2 cellular contexts compared by ENCODE assay signal in the genomic region with DNA sequence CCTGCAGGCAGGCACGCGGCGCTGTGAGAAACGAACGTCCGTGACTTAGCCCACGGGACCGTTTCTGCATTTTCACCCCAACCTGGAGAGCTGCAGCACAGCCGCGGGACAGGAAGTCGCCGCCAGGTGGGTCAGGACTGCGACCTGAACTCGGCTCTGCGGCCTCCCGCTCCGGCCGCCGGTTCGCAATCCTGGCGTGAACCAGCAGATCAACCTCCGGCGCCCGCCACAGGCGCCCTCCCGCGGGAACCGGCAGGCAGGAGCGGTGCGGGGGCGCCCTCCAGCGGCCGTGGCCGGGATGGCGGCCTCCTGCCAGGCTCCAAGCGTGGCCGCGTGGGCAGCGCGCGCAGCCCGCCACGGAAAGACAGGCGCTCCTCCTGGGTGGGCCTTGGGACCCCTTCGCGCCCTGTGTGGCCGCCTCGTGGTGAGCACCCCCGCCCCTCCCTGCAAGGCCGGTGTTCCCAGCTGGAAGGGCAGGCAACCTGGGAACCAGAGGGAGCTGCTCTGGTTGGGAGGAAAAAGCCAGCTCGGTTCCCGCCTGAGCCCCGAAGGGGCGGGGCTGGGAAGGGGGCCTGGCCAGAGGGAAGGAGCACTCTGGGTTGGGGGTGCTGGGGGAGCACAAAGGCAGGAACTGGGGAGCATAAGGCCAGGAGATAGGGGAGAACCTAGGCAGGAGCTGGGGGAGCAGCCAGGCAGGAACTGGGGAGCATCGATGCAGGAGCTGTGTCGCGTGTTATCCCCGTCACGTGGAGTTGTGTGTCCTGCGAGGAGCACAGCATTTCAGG.
TF ChIP-seq lines count a peak whose summit lies in the region.

No MANE protein-coding gene starts in this region.

TF ChIP-seq in GM23338, 12 proteins besides CTCF, POLR2A, EP300 and RAD21 (continued from another document and continues in another):
- no peak; the same call in 1 of the 2 replicates for TF ChIP-seq POLR2AphosphoS5 (IDR thresholded peaks at IDR 0.05; ENCODE audit: low read depth)
- TF ChIP-seq NANOG (IDR thresholded peaks at IDR 0.05; ENCODE audit: borderline replicate concordance), result no peak
- TF ChIP-seq JUNB (IDR thresholded peaks at IDR 0.05; ENCODE audit: unreplicated experiment), result no peak
- TF ChIP-seq ZNF331 (CRISPR knock-in tag; IDR thresholded peaks at IDR 0.05; ENCODE audit: low read depth), result no peak
- TF ChIP-seq STAT1 (IDR thresholded peaks at IDR 0.05; ENCODE audit: unreplicated experiment), result no peak
- 0 out of 2 replicates have a peak, but pooled peaks have one; percentile 60 for TF ChIP-seq ZNF114 (CRISPR knock-in tag; IDR thresholded peaks at IDR 0.05)
- TF ChIP-seq EZH2phosphoT487 (IDR thresholded peaks at IDR 0.05; ENCODE audit: unreplicated experiment), result no peak
- TF ChIP-seq, protein P1, sequence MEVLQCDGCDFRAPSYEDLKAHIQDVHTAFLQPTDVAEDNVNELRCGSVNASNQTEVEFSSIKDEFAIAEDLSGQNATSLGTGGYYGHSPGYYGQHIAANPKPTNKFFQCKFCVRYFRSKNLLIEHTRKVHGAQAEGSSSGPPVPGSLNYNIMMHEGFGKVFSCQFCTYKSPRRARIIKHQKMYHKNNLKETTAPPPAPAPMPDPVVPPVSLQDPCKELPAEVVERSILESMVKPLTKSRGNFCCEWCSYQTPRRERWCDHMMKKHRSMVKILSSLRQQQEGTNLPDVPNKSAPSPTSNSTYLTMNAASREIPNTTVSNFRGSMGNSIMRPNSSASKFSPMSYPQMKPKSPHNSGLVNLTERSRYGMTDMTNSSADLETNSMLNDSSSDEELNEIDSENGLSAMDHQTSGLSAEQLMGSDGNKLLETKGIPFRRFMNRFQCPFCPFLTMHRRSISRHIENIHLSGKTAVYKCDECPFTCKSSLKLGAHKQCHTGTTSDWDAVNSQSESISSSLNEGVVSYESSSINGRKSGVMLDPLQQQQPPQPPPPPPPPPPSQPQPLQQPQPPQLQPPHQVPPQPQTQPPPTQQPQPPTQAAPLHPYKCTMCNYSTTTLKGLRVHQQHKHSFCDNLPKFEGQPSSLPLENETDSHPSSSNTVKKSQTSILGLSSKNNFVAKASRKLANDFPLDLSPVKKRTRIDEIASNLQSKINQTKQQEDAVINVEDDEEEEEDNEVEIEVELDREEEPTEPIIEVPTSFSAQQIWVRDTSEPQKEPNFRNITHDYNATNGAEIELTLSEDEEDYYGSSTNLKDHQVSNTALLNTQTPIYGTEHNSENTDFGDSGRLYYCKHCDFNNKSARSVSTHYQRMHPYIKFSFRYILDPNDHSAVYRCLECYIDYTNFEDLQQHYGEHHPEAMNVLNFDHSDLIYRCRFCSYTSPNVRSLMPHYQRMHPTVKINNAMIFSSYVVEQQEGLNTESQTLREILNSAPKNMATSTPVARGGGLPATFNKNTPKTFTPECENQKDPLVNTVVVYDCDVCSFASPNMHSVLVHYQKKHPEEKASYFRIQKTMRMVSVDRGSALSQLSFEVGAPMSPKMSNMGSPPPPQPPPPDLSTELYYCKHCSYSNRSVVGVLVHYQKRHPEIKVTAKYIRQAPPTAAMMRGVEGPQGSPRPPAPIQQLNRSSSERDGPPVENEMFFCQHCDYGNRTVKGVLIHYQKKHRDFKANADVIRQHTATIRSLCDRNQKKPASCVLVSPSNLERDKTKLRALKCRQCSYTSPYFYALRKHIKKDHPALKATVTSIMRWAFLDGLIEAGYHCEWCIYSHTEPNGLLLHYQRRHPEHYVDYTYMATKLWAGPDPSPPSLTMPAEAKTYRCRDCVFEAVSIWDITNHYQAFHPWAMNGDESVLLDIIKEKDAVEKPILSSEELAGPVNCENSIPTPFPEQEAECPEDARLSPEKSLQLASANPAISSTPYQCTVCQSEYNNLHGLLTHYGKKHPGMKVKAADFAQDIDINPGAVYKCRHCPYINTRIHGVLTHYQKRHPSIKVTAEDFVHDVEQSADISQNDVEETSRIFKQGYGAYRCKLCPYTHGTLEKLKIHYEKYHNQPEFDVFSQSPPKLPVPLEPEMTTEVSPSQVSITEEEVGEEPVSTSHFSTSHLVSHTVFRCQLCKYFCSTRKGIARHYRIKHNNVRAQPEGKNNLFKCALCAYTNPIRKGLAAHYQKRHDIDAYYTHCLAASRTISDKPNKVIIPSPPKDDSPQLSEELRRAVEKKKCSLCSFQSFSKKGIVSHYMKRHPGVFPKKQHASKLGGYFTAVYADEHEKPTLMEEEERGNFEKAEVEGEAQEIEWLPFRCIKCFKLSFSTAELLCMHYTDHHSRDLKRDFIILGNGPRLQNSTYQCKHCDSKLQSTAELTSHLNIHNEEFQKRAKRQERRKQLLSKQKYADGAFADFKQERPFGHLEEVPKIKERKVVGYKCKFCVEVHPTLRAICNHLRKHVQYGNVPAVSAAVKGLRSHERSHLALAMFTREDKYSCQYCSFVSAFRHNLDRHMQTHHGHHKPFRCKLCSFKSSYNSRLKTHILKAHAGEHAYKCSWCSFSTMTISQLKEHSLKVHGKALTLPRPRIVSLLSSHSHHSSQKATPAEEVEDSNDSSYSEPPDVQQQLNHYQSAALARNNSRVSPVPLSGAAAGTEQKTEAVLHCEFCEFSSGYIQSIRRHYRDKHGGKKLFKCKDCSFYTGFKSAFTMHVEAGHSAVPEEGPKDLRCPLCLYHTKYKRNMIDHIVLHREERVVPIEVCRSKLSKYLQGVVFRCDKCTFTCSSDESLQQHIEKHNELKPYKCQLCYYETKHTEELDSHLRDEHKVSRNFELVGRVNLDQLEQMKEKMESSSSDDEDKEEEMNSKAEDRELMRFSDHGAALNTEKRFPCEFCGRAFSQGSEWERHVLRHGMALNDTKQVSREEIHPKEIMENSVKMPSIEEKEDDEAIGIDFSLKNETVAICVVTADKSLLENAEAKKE (CRISPR knock-in tag; IDR thresholded peaks at IDR 0.05), result no peak
- TF ChIP-seq CREB1 (CRISPR knock-in tag; IDR thresholded peaks at IDR 0.05; ENCODE audit: low read depth), result peak; percentile 45; the same call in 1 of the 2 replicates
- TF ChIP-seq, protein P2, sequence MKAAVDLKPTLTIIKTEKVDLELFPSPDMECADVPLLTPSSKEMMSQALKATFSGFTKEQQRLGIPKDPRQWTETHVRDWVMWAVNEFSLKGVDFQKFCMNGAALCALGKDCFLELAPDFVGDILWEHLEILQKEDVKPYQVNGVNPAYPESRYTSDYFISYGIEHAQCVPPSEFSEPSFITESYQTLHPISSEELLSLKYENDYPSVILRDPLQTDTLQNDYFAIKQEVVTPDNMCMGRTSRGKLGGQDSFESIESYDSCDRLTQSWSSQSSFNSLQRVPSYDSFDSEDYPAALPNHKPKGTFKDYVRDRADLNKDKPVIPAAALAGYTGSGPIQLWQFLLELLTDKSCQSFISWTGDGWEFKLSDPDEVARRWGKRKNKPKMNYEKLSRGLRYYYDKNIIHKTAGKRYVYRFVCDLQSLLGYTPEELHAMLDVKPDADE (IDR thresholded peaks at IDR 0.05), result no peak; the same call in 1 of the 2 replicates

TF ChIP-seq in SK-N-SH, 30 proteins besides CTCF, POLR2A, EP300 and RAD21 (continues in another document):
- TF ChIP-seq, protein P3, sequence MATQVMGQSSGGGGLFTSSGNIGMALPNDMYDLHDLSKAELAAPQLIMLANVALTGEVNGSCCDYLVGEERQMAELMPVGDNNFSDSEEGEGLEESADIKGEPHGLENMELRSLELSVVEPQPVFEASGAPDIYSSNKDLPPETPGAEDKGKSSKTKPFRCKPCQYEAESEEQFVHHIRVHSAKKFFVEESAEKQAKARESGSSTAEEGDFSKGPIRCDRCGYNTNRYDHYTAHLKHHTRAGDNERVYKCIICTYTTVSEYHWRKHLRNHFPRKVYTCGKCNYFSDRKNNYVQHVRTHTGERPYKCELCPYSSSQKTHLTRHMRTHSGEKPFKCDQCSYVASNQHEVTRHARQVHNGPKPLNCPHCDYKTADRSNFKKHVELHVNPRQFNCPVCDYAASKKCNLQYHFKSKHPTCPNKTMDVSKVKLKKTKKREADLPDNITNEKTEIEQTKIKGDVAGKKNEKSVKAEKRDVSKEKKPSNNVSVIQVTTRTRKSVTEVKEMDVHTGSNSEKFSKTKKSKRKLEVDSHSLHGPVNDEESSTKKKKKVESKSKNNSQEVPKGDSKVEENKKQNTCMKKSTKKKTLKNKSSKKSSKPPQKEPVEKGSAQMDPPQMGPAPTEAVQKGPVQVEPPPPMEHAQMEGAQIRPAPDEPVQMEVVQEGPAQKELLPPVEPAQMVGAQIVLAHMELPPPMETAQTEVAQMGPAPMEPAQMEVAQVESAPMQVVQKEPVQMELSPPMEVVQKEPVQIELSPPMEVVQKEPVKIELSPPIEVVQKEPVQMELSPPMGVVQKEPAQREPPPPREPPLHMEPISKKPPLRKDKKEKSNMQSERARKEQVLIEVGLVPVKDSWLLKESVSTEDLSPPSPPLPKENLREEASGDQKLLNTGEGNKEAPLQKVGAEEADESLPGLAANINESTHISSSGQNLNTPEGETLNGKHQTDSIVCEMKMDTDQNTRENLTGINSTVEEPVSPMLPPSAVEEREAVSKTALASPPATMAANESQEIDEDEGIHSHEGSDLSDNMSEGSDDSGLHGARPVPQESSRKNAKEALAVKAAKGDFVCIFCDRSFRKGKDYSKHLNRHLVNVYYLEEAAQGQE (IDR thresholded peaks at IDR 0.05; ENCODE audit: low read depth, low read length), result 0 out of 2 replicates have a peak, but pooled peaks have one; percentile 7
- no peak for TF ChIP-seq FOXJ3 (CRISPR knock-in tag; IDR thresholded peaks at IDR 0.05)
- peak; percentile 18; the same call in 1 of the 2 replicates for TF ChIP-seq RFX5 (IDR thresholded peaks at IDR 0.05; ENCODE audit: low read length)
- TF ChIP-seq SMC3 (IDR thresholded peaks at IDR 0.05; ENCODE audit: low read depth, low read length), result peak; percentile 98
- no peak for TF ChIP-seq EZH2phosphoT487 (IDR thresholded peaks at IDR 0.05; ENCODE audit: borderline replicate concordance, low read depth)
- TF ChIP-seq TAF1 (IDR thresholded peaks at IDR 0.05; ENCODE audit: borderline replicate concordance, low read depth, low read length), result peak; percentile 61
- TF ChIP-seq, protein P4, sequence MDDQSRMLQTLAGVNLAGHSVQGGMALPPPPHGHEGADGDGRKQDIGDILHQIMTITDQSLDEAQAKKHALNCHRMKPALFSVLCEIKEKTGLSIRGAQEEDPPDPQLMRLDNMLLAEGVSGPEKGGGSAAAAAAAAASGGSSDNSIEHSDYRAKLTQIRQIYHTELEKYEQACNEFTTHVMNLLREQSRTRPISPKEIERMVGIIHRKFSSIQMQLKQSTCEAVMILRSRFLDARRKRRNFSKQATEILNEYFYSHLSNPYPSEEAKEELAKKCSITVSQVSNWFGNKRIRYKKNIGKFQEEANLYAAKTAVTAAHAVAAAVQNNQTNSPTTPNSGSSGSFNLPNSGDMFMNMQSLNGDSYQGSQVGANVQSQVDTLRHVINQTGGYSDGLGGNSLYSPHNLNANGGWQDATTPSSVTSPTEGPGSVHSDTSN (IDR thresholded peaks at IDR 0.05), result no peak
- no peak for TF ChIP-seq FOSL2 (IDR thresholded peaks at IDR 0.05; ENCODE audit: borderline replicate concordance, low read depth)
- TF ChIP-seq POLR2AphosphoS5 (IDR thresholded peaks at IDR 0.05; ENCODE audit: low read depth, low read length), result no peak
- peak; percentile 82; the same call in 1 of the 2 replicates for TF ChIP-seq SIN3A (IDR thresholded peaks at IDR 0.05; ENCODE audit: borderline replicate concordance, low read depth, low read length)
- TF ChIP-seq MXI1 (IDR thresholded peaks at IDR 0.05; ENCODE audit: low read depth, low read length), result peak; percentile 88
- no peak for TF ChIP-seq JUND (IDR thresholded peaks at IDR 0.05)
- TF ChIP-seq NRF1 (IDR thresholded peaks at IDR 0.05; ENCODE audit: low read depth, low read length), result no peak; the same call in 1 of the 2 replicates
- TF ChIP-seq GABPA (IDR thresholded peaks at IDR 0.05; ENCODE audit: low read depth), result no peak
- TF ChIP-seq RXRA (IDR thresholded peaks at IDR 0.05; ENCODE audit: borderline replicate concordance, low read depth), result no peak
- no peak for TF ChIP-seq TCF12 (IDR thresholded peaks at IDR 0.05)
- TF ChIP-seq, protein P5, sequence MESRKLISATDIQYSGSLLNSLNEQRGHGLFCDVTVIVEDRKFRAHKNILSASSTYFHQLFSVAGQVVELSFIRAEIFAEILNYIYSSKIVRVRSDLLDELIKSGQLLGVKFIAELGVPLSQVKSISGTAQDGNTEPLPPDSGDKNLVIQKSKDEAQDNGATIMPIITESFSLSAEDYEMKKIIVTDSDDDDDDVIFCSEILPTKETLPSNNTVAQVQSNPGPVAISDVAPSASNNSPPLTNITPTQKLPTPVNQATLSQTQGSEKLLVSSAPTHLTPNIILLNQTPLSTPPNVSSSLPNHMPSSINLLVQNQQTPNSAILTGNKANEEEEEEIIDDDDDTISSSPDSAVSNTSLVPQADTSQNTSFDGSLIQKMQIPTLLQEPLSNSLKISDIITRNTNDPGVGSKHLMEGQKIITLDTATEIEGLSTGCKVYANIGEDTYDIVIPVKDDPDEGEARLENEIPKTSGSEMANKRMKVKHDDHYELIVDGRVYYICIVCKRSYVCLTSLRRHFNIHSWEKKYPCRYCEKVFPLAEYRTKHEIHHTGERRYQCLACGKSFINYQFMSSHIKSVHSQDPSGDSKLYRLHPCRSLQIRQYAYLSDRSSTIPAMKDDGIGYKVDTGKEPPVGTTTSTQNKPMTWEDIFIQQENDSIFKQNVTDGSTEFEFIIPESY (IDR thresholded peaks at IDR 0.05; ENCODE audit: borderline replicate concordance, low read depth), result no peak
- TF ChIP-seq, protein P6, sequence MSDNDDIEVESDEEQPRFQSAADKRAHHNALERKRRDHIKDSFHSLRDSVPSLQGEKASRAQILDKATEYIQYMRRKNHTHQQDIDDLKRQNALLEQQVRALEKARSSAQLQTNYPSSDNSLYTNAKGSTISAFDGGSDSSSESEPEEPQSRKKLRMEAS (IDR thresholded peaks at IDR 0.05; ENCODE audit: low read depth), result peak; percentile 89
- TF ChIP-seq NFIC (IDR thresholded peaks at IDR 0.05; ENCODE audit: borderline replicate concordance), result no peak
- TF ChIP-seq, protein P7, sequence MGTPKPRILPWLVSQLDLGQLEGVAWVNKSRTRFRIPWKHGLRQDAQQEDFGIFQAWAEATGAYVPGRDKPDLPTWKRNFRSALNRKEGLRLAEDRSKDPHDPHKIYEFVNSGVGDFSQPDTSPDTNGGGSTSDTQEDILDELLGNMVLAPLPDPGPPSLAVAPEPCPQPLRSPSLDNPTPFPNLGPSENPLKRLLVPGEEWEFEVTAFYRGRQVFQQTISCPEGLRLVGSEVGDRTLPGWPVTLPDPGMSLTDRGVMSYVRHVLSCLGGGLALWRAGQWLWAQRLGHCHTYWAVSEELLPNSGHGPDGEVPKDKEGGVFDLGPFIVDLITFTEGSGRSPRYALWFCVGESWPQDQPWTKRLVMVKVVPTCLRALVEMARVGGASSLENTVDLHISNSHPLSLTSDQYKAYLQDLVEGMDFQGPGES (IDR thresholded peaks at IDR 0.05; ENCODE audit: low read depth, low read length), result 0 out of 2 replicates have a peak, but pooled peaks have one; percentile 10
- no peak for TF ChIP-seq TEAD4 (IDR thresholded peaks at IDR 0.05; ENCODE audit: borderline replicate concordance, insufficient read depth)
- no peak for TF ChIP-seq MEF2A (IDR thresholded peaks at IDR 0.05; ENCODE audit: borderline replicate concordance, low read depth)
- TF ChIP-seq RCOR1 (IDR thresholded peaks at IDR 0.05; ENCODE audit: low read length), result peak; percentile 55
- peak; percentile 71 for TF ChIP-seq CHD2 (IDR thresholded peaks at IDR 0.05; ENCODE audit: low read length, partially characterized antibody)
- no peak for TF ChIP-seq GATA2 (CRISPR knock-in tag; IDR thresholded peaks at IDR 0.05)
- TF ChIP-seq YY1 (IDR thresholded peaks at IDR 0.05; ENCODE audit: low read depth), result no peak
- TF ChIP-seq, protein P8, sequence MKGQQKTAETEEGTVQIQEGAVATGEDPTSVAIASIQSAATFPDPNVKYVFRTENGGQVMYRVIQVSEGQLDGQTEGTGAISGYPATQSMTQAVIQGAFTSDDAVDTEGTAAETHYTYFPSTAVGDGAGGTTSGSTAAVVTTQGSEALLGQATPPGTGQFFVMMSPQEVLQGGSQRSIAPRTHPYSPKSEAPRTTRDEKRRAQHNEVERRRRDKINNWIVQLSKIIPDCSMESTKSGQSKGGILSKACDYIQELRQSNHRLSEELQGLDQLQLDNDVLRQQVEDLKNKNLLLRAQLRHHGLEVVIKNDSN (IDR thresholded peaks at IDR 0.05; ENCODE audit: borderline replicate concordance, low read depth), result no peak
